In the genomic region with DNA sequence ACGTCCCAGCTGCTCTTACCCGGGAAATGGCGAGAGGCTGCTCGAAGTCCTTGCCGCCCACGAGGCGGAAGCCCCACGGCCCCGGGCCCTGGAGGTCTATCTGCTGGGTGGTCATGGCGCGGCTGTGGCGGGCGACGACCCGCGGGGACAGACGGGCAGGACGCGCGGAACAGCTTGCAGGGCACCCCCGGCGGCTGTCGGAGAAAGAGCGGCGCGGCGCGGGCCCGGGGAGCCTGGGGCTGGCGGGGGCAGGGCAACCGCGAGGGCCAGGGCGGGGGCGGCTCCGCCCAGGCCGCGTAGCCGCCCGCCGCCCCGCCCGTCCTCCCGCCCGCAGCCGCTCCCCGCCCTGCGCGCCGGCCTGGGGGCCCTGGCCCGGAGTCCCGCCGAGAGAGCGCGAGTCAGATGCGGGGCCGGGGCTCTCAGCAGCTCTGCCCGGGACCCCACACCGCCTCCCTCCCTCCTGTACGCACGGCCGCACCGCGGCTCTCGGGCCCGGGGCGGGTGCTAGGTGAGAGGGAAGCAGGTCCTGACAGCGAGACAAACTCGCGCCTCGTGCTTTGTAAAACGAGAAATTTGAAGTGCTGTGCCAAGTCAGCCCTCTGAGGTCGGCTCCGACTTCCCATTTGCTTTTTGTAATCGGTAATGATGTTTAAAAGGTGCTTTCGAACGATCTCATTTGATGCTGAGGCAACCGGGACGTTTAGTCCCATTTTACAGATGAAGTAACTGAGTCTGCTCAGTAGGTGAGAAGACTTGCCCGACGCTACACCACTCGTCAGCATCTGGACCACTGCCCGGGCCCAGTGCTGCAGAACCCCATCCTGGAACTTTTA, we compare ENCODE assay signal across 1 cellular context.
TF ChIP-seq lines count a peak whose summit lies in the region.

A gene with protein sequence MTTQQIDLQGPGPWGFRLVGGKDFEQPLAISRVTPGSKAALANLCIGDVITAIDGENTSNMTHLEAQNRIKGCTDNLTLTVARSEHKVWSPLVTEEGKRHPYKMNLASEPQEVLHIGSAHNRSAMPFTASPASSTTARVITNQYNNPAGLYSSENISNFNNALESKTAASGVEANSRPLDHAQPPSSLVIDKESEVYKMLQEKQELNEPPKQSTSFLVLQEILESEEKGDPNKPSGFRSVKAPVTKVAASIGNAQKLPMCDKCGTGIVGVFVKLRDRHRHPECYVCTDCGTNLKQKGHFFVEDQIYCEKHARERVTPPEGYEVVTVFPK (minus strand): TSS at position 203 of the 833 bp plus-strand sequence. CDS start 88 bp downstream, at position 115.

TF ChIP-seq in HepG2, 621 proteins besides CTCF, POLR2A, EP300 and RAD21 (continued from another document and continues in another):
- TF ChIP-seq PRDM4 (CRISPR knock-in tag; IDR thresholded peaks at IDR 0.05; ENCODE audit: borderline replicate concordance) (no peak), MED13 (CRISPR knock-in tag; IDR thresholded peaks at IDR 0.05) (peak; percentile 18; the same call in 1 of the 2 replicates), CCDC6 (CRISPR knock-in tag; IDR thresholded peaks at IDR 0.05) (peak; percentile 60; the same call in 1 of the 2 replicates), ZNF343 (CRISPR knock-in tag; IDR thresholded peaks at IDR 0.05) (0 out of 2 replicates have a peak, but pooled peaks have one; percentile 36), JUND (CRISPR knock-in tag; IDR thresholded peaks at IDR 0.05) (no peak), HNF1B (CRISPR knock-in tag; IDR thresholded peaks at IDR 0.05) (peak; percentile 43; the same call in 1 of the 2 replicates), ZNF543 (CRISPR knock-in tag; IDR thresholded peaks at IDR 0.05) (0 out of 2 replicates have a peak, but pooled peaks have one; percentile 66), HOXA3 (CRISPR knock-in tag; IDR thresholded peaks at IDR 0.05) (peak; percentile 35), ZSCAN9 (CRISPR knock-in tag; IDR thresholded peaks at IDR 0.05; ENCODE audit: borderline replicate concordance) (peak; percentile 44; the same call in 1 of the 2 replicates), PITX1 (CRISPR knock-in tag; IDR thresholded peaks at IDR 0.05) (no peak), ISL2 (CRISPR knock-in tag; IDR thresholded peaks at IDR 0.05) (peak; percentile 33; the same call in 1 of the 2 replicates), YEATS2 (CRISPR knock-in tag; IDR thresholded peaks at IDR 0.05; ENCODE audit: borderline replicate concordance) (0 out of 2 replicates have a peak, but pooled peaks have one; percentile 6), ZBTB43 (CRISPR knock-in tag; conservative IDR thresholded peaks at IDR 0.05) (peak; percentile 37; the same call in 1 of the 2 replicates), ZFP62 (CRISPR knock-in tag; IDR thresholded peaks at IDR 0.05) (no peak), ARHGAP35 (CRISPR knock-in tag; IDR thresholded peaks at IDR 0.05; ENCODE audit: borderline replicate concordance) (no peak), CEBPZ (IDR thresholded peaks at IDR 0.05; ENCODE audit: low read length) (no peak), GABPB1 (CRISPR knock-in tag; IDR thresholded peaks at IDR 0.05) (peak; percentile 73; the same call in 1 of the 2 replicates), YY1 (IDR thresholded peaks at IDR 0.05; ENCODE audit: insufficient read depth, insufficient replicate concordance, low read depth, low read length) (peak; percentile 63), SOX6 (IDR thresholded peaks at IDR 0.05) (no peak), SOX6 (CRISPR knock-in tag; IDR thresholded peaks at IDR 0.05) (0 out of 2 replicates have a peak, but pooled peaks have one; percentile 22), POLR2G (IDR thresholded peaks at IDR 0.05; ENCODE audit: low read depth, low read length) (peak; percentile 86), BCL6 (CRISPR knock-in tag; IDR thresholded peaks at IDR 0.05) (peak; percentile 40), ZNF44 (CRISPR knock-in tag; IDR thresholded peaks at IDR 0.05) (no peak), THAP11 (CRISPR knock-in tag; IDR thresholded peaks at IDR 0.05) (0 out of 2 replicates have a peak, but pooled peaks have one; percentile 12), CBFB (CRISPR knock-in tag; IDR thresholded peaks at IDR 0.05) (peak; percentile 68; the same call in 1 of the 2 replicates), ZNF225 (CRISPR knock-in tag; IDR thresholded peaks at IDR 0.05) (0 out of 2 replicates have a peak, but pooled peaks have one; percentile 46), HNRNPLL (IDR thresholded peaks at IDR 0.05; ENCODE audit: low read depth, low read length, poor library complexity, severe bottlenecking) (peak; percentile 65), ZMYM4 (CRISPR knock-in tag; IDR thresholded peaks at IDR 0.05) (peak; percentile 61), DNMT1 (CRISPR knock-in tag; IDR thresholded peaks at IDR 0.05) (no peak), ZSCAN12 (CRISPR knock-in tag; IDR thresholded peaks at IDR 0.05) (no peak)
- TF ChIP-seq, protein P1, sequence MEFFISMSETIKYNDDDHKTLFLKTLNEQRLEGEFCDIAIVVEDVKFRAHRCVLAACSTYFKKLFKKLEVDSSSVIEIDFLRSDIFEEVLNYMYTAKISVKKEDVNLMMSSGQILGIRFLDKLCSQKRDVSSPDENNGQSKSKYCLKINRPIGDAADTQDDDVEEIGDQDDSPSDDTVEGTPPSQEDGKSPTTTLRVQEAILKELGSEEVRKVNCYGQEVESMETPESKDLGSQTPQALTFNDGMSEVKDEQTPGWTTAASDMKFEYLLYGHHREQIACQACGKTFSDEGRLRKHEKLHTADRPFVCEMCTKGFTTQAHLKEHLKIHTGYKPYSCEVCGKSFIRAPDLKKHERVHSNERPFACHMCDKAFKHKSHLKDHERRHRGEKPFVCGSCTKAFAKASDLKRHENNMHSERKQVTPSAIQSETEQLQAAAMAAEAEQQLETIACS (CRISPR knock-in tag; IDR thresholded peaks at IDR 0.05) = peak; percentile 44; the same call in 1 of the 2 replicates
- TF ChIP-seq, protein P2, sequence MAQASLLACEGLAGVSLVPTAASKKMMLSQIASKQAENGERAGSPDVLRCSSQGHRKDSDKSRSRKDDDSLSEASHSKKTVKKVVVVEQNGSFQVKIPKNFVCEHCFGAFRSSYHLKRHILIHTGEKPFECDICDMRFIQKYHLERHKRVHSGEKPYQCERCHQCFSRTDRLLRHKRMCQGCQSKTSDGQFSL (CRISPR knock-in tag; IDR thresholded peaks at IDR 0.05) = peak; percentile 14; the same call in 1 of the 2 replicates
- TF ChIP-seq, protein P3, sequence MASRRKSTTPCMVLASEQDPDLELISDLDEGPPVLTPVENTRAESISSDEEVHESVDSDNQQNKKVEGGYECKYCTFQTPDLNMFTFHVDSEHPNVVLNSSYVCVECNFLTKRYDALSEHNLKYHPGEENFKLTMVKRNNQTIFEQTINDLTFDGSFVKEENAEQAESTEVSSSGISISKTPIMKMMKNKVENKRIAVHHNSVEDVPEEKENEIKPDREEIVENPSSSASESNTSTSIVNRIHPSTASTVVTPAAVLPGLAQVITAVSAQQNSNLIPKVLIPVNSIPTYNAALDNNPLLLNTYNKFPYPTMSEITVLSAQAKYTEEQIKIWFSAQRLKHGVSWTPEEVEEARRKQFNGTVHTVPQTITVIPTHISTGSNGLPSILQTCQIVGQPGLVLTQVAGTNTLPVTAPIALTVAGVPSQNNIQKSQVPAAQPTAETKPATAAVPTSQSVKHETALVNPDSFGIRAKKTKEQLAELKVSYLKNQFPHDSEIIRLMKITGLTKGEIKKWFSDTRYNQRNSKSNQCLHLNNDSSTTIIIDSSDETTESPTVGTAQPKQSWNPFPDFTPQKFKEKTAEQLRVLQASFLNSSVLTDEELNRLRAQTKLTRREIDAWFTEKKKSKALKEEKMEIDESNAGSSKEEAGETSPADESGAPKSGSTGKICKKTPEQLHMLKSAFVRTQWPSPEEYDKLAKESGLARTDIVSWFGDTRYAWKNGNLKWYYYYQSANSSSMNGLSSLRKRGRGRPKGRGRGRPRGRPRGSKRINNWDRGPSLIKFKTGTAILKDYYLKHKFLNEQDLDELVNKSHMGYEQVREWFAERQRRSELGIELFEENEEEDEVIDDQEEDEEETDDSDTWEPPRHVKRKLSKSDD (CRISPR knock-in tag; IDR thresholded peaks at IDR 0.05; ENCODE audit: low read depth) = 0 out of 2 replicates have a peak, but pooled peaks have one; percentile 17
- TF ChIP-seq, protein P4, sequence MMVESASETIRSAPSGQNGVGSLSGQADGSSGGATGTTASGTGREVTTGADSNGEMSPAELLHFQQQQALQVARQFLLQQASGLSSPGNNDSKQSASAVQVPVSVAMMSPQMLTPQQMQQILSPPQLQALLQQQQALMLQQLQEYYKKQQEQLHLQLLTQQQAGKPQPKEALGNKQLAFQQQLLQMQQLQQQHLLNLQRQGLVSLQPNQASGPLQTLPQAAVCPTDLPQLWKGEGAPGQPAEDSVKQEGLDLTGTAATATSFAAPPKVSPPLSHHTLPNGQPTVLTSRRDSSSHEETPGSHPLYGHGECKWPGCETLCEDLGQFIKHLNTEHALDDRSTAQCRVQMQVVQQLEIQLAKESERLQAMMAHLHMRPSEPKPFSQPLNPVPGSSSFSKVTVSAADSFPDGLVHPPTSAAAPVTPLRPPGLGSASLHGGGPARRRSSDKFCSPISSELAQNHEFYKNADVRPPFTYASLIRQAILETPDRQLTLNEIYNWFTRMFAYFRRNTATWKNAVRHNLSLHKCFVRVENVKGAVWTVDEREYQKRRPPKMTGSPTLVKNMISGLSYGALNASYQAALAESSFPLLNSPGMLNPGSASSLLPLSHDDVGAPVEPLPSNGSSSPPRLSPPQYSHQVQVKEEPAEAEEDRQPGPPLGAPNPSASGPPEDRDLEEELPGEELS (CRISPR knock-in tag; IDR thresholded peaks at IDR 0.05) = 0 out of 2 replicates have a peak, but pooled peaks have one; percentile 3
- TF ChIP-seq, protein P5, sequence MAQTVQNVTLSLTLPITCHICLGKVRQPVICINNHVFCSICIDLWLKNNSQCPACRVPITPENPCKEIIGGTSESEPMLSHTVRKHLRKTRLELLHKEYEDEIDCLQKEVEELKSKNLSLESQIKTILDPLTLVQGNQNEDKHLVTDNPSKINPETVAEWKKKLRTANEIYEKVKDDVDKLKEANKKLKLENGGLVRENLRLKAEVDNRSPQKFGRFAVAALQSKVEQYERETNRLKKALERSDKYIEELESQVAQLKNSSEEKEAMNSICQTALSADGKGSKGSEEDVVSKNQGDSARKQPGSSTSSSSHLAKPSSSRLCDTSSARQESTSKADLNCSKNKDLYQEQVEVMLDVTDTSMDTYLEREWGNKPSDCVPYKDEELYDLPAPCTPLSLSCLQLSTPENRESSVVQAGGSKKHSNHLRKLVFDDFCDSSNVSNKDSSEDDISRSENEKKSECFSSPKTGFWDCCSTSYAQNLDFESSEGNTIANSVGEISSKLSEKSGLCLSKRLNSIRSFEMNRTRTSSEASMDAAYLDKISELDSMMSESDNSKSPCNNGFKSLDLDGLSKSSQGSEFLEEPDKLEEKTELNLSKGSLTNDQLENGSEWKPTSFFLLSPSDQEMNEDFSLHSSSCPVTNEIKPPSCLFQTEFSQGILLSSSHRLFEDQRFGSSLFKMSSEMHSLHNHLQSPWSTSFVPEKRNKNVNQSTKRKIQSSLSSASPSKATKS (CRISPR knock-in tag; IDR thresholded peaks at IDR 0.05) = no peak
